In the genomic region with DNA sequence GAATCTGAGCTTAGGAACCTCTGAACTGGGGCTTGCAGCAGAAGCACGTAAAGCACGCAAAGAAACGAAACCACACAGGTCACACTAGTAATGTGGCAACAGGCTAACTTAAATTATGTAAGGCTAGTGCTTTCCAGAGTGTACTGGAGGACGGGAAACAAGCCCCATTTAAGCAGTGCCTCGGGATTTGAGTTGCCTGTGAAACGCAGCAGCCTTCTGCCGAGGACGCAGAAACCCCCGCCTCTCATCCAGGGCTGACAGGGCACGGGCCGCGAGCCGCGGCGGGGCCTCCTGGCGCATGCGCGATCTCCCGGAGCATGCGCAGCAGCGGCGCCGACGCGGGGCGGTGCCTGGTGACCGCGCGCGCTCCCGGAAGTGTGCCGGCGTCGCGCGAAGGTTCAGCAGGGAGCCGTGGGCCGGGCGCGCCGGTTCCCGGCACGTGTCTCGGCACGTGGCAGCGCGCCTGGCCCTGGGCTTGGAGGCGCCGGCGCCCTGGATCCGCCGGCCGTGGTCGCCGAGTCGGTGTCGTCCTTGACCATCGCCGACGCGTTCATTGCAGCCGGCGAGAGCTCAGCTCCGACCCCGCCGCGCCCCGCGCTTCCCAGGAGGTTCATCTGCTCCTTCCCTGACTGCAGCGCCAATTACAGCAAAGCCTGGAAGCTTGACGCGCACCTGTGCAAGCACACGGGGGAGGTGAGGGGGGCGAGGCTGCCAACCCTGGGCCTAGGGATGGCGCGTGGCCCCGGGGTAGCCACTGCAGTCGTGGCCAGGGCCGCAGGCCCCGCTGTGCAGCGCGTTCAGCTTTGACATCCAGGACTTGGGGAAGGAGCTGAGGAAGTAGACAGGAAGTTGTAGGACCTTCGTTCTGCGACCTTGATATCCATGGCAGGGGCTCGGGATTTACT, we compare ENCODE assay signal across 1 cellular context.
TF ChIP-seq lines count a peak whose summit lies in the region.

Gene GTF3A (plus strand): TSS at position 374 of the 905 bp plus-strand sequence.

TF ChIP-seq in HepG2, 621 proteins besides CTCF, POLR2A, EP300 and RAD21 (continued from another document and continues in another):
- TF ChIP-seq HBP1 (CRISPR knock-in tag; IDR thresholded peaks at IDR 0.05; ENCODE audit: low read depth) (no peak), ATF7-NPFF (CRISPR knock-in tag; IDR thresholded peaks at IDR 0.05; ENCODE audit: low read depth) (peak; percentile 99), CHCHD3 (CRISPR knock-in tag; IDR thresholded peaks at IDR 0.05) (peak; percentile 98), RFXAP (CRISPR knock-in tag; IDR thresholded peaks at IDR 0.05; ENCODE audit: borderline replicate concordance) (peak; percentile 43; the same call in 1 of the 2 replicates), DNMT3B (CRISPR knock-in tag; conservative IDR thresholded peaks at IDR 0.05) (no peak), MXD4 (CRISPR knock-in tag; IDR thresholded peaks at IDR 0.05) (peak; percentile 96), PHF5A (CRISPR knock-in tag; IDR thresholded peaks at IDR 0.05; ENCODE audit: low read depth, unreplicated experiment) (peak; percentile 55), ZBTB42 (CRISPR knock-in tag; IDR thresholded peaks at IDR 0.05) (peak; percentile 88; the same call in 1 of the 2 replicates), NFIB (CRISPR knock-in tag; IDR thresholded peaks at IDR 0.05; ENCODE audit: borderline replicate concordance) (0 out of 2 replicates have a peak, but pooled peaks have one; percentile 4), UBTF (CRISPR knock-in tag; IDR thresholded peaks at IDR 0.05) (0 out of 2 replicates have a peak, but pooled peaks have one; percentile 42), ZNF343 (CRISPR knock-in tag; IDR thresholded peaks at IDR 0.05) (peak; percentile 81; the same call in 1 of the 2 replicates), NFIC (IDR thresholded peaks at IDR 0.05; ENCODE audit: low read length) (peak; percentile 34; the same call in 1 of the 2 replicates), ZNF382 (CRISPR knock-in tag; IDR thresholded peaks at IDR 0.05; ENCODE audit: borderline replicate concordance) (no peak), ZMAT3 (CRISPR knock-in tag; conservative IDR thresholded peaks at IDR 0.05) (peak; percentile 98), HCFC1 (IDR thresholded peaks at IDR 0.05; ENCODE audit: low read depth, low read length) (no peak), THAP7 (CRISPR knock-in tag; IDR thresholded peaks at IDR 0.05) (peak; percentile 75), SALL2 (CRISPR knock-in tag; IDR thresholded peaks at IDR 0.05) (peak; percentile 97), TEAD2 (CRISPR knock-in tag; IDR thresholded peaks at IDR 0.05) (no peak), KAT7 (CRISPR knock-in tag; IDR thresholded peaks at IDR 0.05; ENCODE audit: borderline replicate concordance) (0 out of 2 replicates have a peak, but pooled peaks have one; percentile 77), HNF4G (IDR thresholded peaks at IDR 0.05; ENCODE audit: borderline replicate concordance, low read depth, low read length) (peak; percentile 32; the same call in 1 of the 2 replicates), HNF4G (CRISPR knock-in tag; IDR thresholded peaks at IDR 0.05; ENCODE audit: borderline replicate concordance, low read depth) (peak; percentile 69), ZNF432 (CRISPR knock-in tag; IDR thresholded peaks at IDR 0.05; ENCODE audit: borderline replicate concordance) (no peak), ZNF768 (CRISPR knock-in tag; IDR thresholded peaks at IDR 0.05) (peak; percentile 79), EZH2 (conservative IDR thresholded peaks at IDR 0.05; ENCODE audit: low read depth, low read length) (no peak)
- TF ChIP-seq, protein P1, sequence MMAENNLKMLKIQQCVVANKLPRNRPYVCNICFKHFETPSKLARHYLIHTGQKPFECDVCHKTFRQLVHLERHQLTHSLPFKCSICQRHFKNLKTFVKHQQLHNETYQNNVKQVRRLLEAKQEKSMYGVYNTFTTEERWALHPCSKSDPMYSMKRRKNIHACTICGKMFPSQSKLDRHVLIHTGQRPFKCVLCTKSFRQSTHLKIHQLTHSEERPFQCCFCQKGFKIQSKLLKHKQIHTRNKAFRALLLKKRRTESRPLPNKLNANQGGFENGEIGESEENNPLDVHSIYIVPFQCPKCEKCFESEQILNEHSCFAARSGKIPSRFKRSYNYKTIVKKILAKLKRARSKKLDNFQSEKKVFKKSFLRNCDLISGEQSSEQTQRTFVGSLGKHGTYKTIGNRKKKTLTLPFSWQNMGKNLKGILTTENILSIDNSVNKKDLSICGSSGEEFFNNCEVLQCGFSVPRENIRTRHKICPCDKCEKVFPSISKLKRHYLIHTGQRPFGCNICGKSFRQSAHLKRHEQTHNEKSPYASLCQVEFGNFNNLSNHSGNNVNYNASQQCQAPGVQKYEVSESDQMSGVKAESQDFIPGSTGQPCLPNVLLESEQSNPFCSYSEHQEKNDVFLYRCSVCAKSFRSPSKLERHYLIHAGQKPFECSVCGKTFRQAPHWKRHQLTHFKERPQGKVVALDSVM (CRISPR knock-in tag; IDR thresholded peaks at IDR 0.05), result peak; percentile 68; the same call in 1 of the 2 replicates
- TF ChIP-seq, protein P2, sequence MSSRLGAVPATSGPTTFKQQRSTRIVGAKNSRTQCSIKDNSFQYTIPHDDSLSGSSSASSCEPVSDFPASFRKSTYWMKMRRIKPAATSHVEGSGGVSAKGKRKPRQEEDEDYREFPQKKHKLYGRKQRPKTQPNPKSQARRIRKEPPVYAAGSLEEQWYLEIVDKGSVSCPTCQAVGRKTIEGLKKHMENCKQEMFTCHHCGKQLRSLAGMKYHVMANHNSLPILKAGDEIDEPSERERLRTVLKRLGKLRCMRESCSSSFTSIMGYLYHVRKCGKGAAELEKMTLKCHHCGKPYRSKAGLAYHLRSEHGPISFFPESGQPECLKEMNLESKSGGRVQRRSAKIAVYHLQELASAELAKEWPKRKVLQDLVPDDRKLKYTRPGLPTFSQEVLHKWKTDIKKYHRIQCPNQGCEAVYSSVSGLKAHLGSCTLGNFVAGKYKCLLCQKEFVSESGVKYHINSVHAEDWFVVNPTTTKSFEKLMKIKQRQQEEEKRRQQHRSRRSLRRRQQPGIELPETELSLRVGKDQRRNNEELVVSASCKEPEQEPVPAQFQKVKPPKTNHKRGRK (CRISPR knock-in tag; IDR thresholded peaks at IDR 0.05), result no peak
- TF ChIP-seq, protein P3, sequence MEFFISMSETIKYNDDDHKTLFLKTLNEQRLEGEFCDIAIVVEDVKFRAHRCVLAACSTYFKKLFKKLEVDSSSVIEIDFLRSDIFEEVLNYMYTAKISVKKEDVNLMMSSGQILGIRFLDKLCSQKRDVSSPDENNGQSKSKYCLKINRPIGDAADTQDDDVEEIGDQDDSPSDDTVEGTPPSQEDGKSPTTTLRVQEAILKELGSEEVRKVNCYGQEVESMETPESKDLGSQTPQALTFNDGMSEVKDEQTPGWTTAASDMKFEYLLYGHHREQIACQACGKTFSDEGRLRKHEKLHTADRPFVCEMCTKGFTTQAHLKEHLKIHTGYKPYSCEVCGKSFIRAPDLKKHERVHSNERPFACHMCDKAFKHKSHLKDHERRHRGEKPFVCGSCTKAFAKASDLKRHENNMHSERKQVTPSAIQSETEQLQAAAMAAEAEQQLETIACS (CRISPR knock-in tag; IDR thresholded peaks at IDR 0.05), result peak; percentile 88
- TF ChIP-seq, protein P4, sequence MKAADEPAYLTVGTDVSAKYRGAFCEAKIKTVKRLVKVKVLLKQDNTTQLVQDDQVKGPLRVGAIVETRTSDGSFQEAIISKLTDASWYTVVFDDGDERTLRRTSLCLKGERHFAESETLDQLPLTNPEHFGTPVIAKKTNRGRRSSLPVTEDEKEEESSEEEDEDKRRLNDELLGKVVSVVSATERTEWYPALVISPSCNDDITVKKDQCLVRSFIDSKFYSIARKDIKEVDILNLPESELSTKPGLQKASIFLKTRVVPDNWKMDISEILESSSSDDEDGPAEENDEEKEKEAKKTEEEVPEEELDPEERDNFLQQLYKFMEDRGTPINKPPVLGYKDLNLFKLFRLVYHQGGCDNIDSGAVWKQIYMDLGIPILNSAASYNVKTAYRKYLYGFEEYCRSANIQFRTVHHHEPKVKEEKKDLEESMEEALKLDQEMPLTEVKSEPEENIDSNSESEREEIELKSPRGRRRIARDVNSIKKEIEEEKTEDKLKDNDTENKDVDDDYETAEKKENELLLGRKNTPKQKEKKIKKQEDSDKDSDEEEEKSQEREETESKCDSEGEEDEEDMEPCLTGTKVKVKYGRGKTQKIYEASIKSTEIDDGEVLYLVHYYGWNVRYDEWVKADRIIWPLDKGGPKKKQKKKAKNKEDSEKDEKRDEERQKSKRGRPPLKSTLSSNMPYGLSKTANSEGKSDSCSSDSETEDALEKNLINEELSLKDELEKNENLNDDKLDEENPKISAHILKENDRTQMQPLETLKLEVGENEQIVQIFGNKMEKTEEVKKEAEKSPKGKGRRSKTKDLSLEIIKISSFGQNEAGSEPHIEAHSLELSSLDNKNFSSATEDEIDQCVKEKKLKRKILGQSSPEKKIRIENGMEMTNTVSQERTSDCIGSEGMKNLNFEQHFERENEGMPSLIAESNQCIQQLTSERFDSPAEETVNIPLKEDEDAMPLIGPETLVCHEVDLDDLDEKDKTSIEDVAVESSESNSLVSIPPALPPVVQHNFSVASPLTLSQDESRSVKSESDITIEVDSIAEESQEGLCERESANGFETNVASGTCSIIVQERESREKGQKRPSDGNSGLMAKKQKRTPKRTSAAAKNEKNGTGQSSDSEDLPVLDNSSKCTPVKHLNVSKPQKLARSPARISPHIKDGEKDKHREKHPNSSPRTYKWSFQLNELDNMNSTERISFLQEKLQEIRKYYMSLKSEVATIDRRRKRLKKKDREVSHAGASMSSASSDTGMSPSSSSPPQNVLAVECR (CRISPR knock-in tag; IDR thresholded peaks at IDR 0.05; ENCODE audit: borderline replicate concordance), result peak; percentile 94
- TF ChIP-seq, protein P5, sequence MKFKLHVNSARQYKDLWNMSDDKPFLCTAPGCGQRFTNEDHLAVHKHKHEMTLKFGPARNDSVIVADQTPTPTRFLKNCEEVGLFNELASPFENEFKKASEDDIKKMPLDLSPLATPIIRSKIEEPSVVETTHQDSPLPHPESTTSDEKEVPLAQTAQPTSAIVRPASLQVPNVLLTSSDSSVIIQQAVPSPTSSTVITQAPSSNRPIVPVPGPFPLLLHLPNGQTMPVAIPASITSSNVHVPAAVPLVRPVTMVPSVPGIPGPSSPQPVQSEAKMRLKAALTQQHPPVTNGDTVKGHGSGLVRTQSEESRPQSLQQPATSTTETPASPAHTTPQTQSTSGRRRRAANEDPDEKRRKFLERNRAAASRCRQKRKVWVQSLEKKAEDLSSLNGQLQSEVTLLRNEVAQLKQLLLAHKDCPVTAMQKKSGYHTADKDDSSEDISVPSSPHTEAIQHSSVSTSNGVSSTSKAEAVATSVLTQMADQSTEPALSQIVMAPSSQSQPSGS (CRISPR knock-in tag; IDR thresholded peaks at IDR 0.05), result peak; percentile 43; the same call in 1 of the 2 replicates
- TF ChIP-seq, protein P6, sequence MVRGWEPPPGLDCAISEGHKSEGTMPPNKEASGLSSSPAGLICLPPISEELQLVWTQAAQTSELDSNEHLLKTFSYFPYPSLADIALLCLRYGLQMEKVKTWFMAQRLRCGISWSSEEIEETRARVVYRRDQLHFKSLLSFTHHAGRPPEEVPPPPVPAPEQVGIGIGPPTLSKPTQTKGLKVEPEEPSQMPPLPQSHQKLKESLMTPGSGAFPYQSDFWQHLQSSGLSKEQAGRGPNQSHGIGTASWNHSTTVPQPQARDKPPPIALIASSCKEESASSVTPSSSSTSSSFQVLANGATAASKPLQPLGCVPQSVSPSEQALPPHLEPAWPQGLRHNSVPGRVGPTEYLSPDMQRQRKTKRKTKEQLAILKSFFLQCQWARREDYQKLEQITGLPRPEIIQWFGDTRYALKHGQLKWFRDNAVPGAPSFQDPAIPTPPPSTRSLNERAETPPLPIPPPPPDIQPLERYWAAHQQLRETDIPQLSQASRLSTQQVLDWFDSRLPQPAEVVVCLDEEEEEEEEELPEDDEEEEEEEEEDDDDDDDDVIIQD (CRISPR knock-in tag; IDR thresholded peaks at IDR 0.05; ENCODE audit: low read depth), result no peak
- TF ChIP-seq, protein P7, sequence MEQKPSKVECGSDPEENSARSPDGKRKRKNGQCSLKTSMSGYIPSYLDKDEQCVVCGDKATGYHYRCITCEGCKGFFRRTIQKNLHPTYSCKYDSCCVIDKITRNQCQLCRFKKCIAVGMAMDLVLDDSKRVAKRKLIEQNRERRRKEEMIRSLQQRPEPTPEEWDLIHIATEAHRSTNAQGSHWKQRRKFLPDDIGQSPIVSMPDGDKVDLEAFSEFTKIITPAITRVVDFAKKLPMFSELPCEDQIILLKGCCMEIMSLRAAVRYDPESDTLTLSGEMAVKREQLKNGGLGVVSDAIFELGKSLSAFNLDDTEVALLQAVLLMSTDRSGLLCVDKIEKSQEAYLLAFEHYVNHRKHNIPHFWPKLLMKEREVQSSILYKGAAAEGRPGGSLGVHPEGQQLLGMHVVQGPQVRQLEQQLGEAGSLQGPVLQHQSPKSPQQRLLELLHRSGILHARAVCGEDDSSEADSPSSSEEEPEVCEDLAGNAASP (CRISPR knock-in tag; IDR thresholded peaks at IDR 0.05; ENCODE audit: borderline replicate concordance), result 0 out of 2 replicates have a peak, but pooled peaks have one; percentile 31
